ENCODE assay signal across 10 cellular contexts in the genomic region with DNA sequence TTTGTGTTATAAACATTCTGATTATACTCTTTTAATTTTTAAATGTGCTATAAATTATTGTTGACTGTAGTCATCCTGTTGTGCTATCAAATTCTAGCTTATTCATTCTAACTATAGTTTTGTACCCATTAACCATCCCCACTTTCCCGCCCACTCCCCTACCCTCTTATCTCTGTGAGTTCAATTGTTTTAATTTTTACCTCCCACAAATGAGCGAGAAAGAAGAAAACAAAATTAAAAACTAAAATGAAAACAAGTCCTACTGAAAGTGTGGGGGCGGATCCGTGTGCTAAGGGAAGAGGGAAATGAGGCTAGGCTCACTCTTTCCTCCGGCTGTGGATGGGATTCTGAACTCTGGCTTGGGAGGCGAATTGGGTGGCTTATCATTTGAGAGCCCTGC. TPM values are rescaled to one million over a fixed set of nuclear protein-coding genes. Genes with fewer than 3 reads are reported as not detected.
"Had no signal": no experiment of that assay in that cellular context is flagged by ENCODE, and none has a peak within 500 bp of the region (broad histone marks: within the 10 kb centered on the region; RNA-seq: fewer than 3 reads in every experiment).

No MANE protein-coding gene starts in this region.

- DNase-seq: activated T-cell treated with anti-CD3 and anti-CD28 coated beads, Interleukin-2, amount 50 U/mL, for 1 hour; body of pancreas; caudate nucleus; left lung; mammary epithelial cell; ovary; SIG-M5; T-helper 9 cell had no signal

- ATAC-seq: body of pancreas, left lung, sciatic nerve had no signal

RNA-seq across cellular contexts. Expression of a gene that starts 6.6 kb away (rescaled TPM):
- total RNA-seq: mammary epithelial cell, pulmonary artery endothelial cell had no signal
- polyA plus RNA-seq: mammary epithelial cell had no signal
